In genomic region chr4:52982246-52982950, GRCh38 we compare ENCODE assay signal across 8 cellular contexts.
A peak's percentile ranks its signal among the peaks of the same experiment; 100 is the strongest.
DNase-seq lines count a peak whose midpoint lies in the region; ATAC-seq, FAIRE-seq and TF ChIP-seq lines count a peak whose summit lies in the region.

No MANE protein-coding gene starts in this region.

- H3K9me3 ChIP-seq in Karpas-422 (ENCODE audit: low read length) (no peaks in the 10 kb centered on the region), trophoblast cell (ENCODE audit: insufficient read depth, low read depth, low read length) (no peaks in the 10 kb centered on the region)

- peak; percentile 24 for FAIRE-seq in RCC 7860 (lab: Jason Lieb, UNC)

- no peak overlapping the region for H3K23ac ChIP-seq in trophoblast cell (ENCODE audit: low read length)

- H3K9ac ChIP-seq in Karpas-422 (ENCODE audit: low read length), result no peak overlapping the region
- H3K9ac ChIP-seq in trophoblast cell (ENCODE audit: low read length), result no peak overlapping the region

- no peak overlapping the region for H2BK120ac ChIP-seq in trophoblast cell (ENCODE audit: insufficient read depth, low read length, poor library complexity)

- no peak overlapping the region for H2BK12ac ChIP-seq in trophoblast cell (ENCODE audit: low read length)

- no peak overlapping the region for H3K4ac ChIP-seq in trophoblast cell (ENCODE audit: low read depth, low read length)

- H3K27me3 ChIP-seq in Karpas-422 (ENCODE audit: low read length), result no peaks in the 10 kb centered on the region
- no peaks in the 10 kb centered on the region for H3K27me3 ChIP-seq in trophoblast cell (ENCODE audit: insufficient read depth, low read length)

- H3K27ac ChIP-seq in Karpas-422 (ENCODE audit: low read length) (no peak overlapping the region), trophoblast cell (ENCODE audit: low read depth, low read length) (no peak overlapping the region)

- H3K27me3 Mint-ChIP-seq in activated T-cell treated with anti-CD3 and anti-CD28 coated beads, Interleukin-2, amount 50 U/mL, for 72 hours (ENCODE audit: low read depth), result no peaks in the 10 kb centered on the region

- no peak overlapping the region for H3K14ac ChIP-seq in trophoblast cell (ENCODE audit: low read length)

- H3K4me1 Mint-ChIP-seq in activated T-cell treated with anti-CD3 and anti-CD28 coated beads, Interleukin-2, amount 50 U/mL, for 72 hours (ENCODE audit: low read depth), result peaks cover 4% of the 10 kb centered on the region

- no peak overlapping the region for H2AK5ac ChIP-seq in trophoblast cell (ENCODE audit: low read length)

- no peak overlapping the region for H4K8ac ChIP-seq in trophoblast cell (ENCODE audit: low read depth, low read length)

- H4K12ac ChIP-seq in trophoblast cell (ENCODE audit: low read depth, low read length), result no peak overlapping the region

- no peak overlapping the region for H3K18ac ChIP-seq in trophoblast cell (ENCODE audit: low read length)

- TF ChIP-seq CTCF in fibroblast of mammary gland (conservative IDR thresholded peaks at IDR 0.05; ENCODE audit: control insufficient read depth, insufficient read depth, low read depth, low read length), result peak; percentile 86

- peak; percentile 9 for DNase-seq in DMS114 treated with DMSO at 0.1 percent for 48 hours (lab: John Stamatoyannopoulos, UW; ENCODE audit: unreplicated experiment)
- peak; percentile 53 for DNase-seq in Karpas-422
- peak; percentile 39 for DNase-seq in RCC 7860 (ENCODE audit: low spot score)
- peak; percentile 76 for DNase-seq in fibroblast of mammary gland (ENCODE audit: low read depth)
- DNase-seq in trophoblast cell, result peak; percentile 10 to 73
- DNase-seq in T1000 (lab: John Stamatoyannopoulos, UW), result no peak
- DNase-seq in activated T-cell treated with anti-CD3 and anti-CD28 coated beads, Interleukin-2, amount 50 U/mL, for 72 hours, result no peak

- H3K4me2 ChIP-seq in Karpas-422 (ENCODE audit: low read depth, low read length, poor library complexity, severe bottlenecking), result no peak overlapping the region
- no peak overlapping the region for H3K4me2 ChIP-seq in trophoblast cell (ENCODE audit: low read length)

- H3K36me3 Mint-ChIP-seq in activated T-cell treated with anti-CD3 and anti-CD28 coated beads, Interleukin-2, amount 50 U/mL, for 72 hours (ENCODE audit: insufficient read depth in 2 of 2), result no peaks in the 10 kb centered on the region

- H3K79me1 ChIP-seq in trophoblast cell (ENCODE audit: low read length), result no peaks in the 10 kb centered on the region

- H3K27ac Mint-ChIP-seq in activated T-cell treated with anti-CD3 and anti-CD28 coated beads, Interleukin-2, amount 50 U/mL, for 72 hours, result no peak overlapping the region

- no peak for ATAC-seq in activated T-cell treated with anti-CD3 and anti-CD28 coated beads, Interleukin-2, amount 50 U/mL, for 72 hours (replicated peaks in 1 of 2)
- no peak for ATAC-seq in HG03342 (IDR thresholded peaks at IDR 0.05; ENCODE audit: unreplicated experiment)

- H3K79me2 ChIP-seq in Karpas-422 (ENCODE audit: low read length) (no peaks in the 10 kb centered on the region), trophoblast cell (ENCODE audit: control insufficient read depth, insufficient read depth, low read length, poor library complexity) (no peaks in the 10 kb centered on the region)

- H2BK5ac ChIP-seq in trophoblast cell (ENCODE audit: low read depth, low read length, poor library complexity), result no peak overlapping the region

- H3K4me3 ChIP-seq in Karpas-422 (ENCODE audit: low read length) (no peak overlapping the region), fibroblast of mammary gland (ENCODE audit: control insufficient read depth, low read depth, low read length) (no peak overlapping the region), trophoblast cell (ENCODE audit: low read depth, low read length) (no peak overlapping the region)

- H3K36me3 ChIP-seq in Karpas-422 (ENCODE audit: insufficient read depth, low read length) (no peaks in the 10 kb centered on the region), trophoblast cell (ENCODE audit: control insufficient read depth in 1 of 2, insufficient read depth in 2 of 2, low read length in 2 of 2) (no peaks in the 10 kb centered on the region)

- H3K9me2 ChIP-seq in Karpas-422 (replicated peaks; ENCODE audit: insufficient read depth, low read length), result no peaks in the 10 kb centered on the region

- H3K4me3 Mint-ChIP-seq in activated T-cell treated with anti-CD3 and anti-CD28 coated beads, Interleukin-2, amount 50 U/mL, for 72 hours, result no peak overlapping the region

- WGBS in trophoblast cell (ENCODE audit: extremely low coverage, insufficient coverage, insufficient read length), result no CpG with 5 or more reads among the region's 2 CpGs

- peaks cover 12% of the 10 kb centered on the region for H3K4me1 ChIP-seq in Karpas-422 (ENCODE audit: low read length)
- H3K4me1 ChIP-seq in trophoblast cell (ENCODE audit: control insufficient read depth in 1 of 2, insufficient read depth in 2 of 2, low read length in 2 of 2), result no peaks in the 10 kb centered on the region

- H2AFZ ChIP-seq in Karpas-422 (ENCODE audit: low read length), result no peak overlapping the region
- H2AFZ ChIP-seq in trophoblast cell (ENCODE audit: insufficient read depth, low read length, poor library complexity), result no peak overlapping the region

- H4K20me1 ChIP-seq in Karpas-422 (ENCODE audit: insufficient read depth, low read depth, low read length), result 0 out of 2 replicates have a peak, but pooled peaks cover 18% of the 10 kb centered on the region

- H3K9me3 Mint-ChIP-seq in activated T-cell treated with anti-CD3 and anti-CD28 coated beads, Interleukin-2, amount 50 U/mL, for 72 hours, result no peaks in the 10 kb centered on the region

- H4K91ac ChIP-seq in trophoblast cell (ENCODE audit: low read depth, low read length), result no peak overlapping the region

Comparison
In these comparisons a context has a peak if more than half of its experiments do, and no peak if none do; other contexts are left out.
1. DNase-seq: peak in DMS114 treated with DMSO at 0.1 percent for 48 hours (single experiment), Karpas-422 (single experiment), RCC 7860 (single experiment), fibroblast of mammary gland (single experiment) and trophoblast cell (2 of 2); none in T1000 (single experiment) and activated T-cell treated with anti-CD3 and anti-CD28 coated beads, Interleukin-2, amount 50 U/mL, for 72 hours (0 of 2).